Comparison of ENCODE assay signal across 23 cellular contexts in genomic region chr4:131304686-131305085, GRCh38.
DNase-seq lines count a peak whose midpoint lies in the region; ATAC-seq and TF ChIP-seq lines count a peak whose summit lies in the region.
"Had no signal": no experiment of that assay in that cellular context is flagged by ENCODE, and none has a peak within 500 bp of the region (broad histone marks: within the 10 kb centered on the region; RNA-seq: fewer than 3 reads in every experiment).

No MANE protein-coding gene starts in this region.

- in situ Hi-C loops in ACHN (cut with HindIII; ENCODE audit: low pct_ligation_motif_present, low pct_unique_long_range_greater_than_20kb, low sequenced_read_pairs) = no loop called here

- H3K9me3 Mint-ChIP-seq in type B pancreatic cell = no peaks in the 10 kb centered on the region

- no peaks in the 10 kb centered on the region for H3K27me3 Mint-ChIP-seq in type B pancreatic cell
- H3K27me3 Mint-ChIP-seq: B cell, T-helper 17 cell had no signal

- no peak for ATAC-seq in GM21825 (IDR thresholded peaks at IDR 0.05; ENCODE audit: unreplicated experiment)
- ATAC-seq: CD8-positive, alpha-beta T cell; Right ventricle myocardium inferior; SK-N-SH treated with all-trans-retinoic acid at 6 μM for 48 hours; T-helper 17 cell had no signal

- H3K36me3 Mint-ChIP-seq in type B pancreatic cell = no peaks in the 10 kb centered on the region
- H3K36me3 Mint-ChIP-seq: CD8-positive, alpha-beta T cell had no signal

- DNase-seq in ELR (ENCODE audit: low read depth) = peak; percentile 76
- DNase-seq in M059J (ENCODE audit: low read depth) = peak; percentile 1
- DNase-seq in amniotic epithelial cell (ENCODE audit: low read depth) = peak; percentile 63
- DNase-seq in iris pigment epithelial cell (ENCODE audit: low read depth) = peak; percentile 4
- no peak for DNase-seq in activated naive CD4-positive, alpha-beta T cell treated with Interleukin-2 at 50 U/mL for 16 hours
- DNase-seq in ACHN = no peak
- no peak for DNase-seq in type B pancreatic cell (ENCODE audit: extremely low spot score, unreplicated experiment)
- DNase-seq: CD8-positive, alpha-beta T cell; DMS79 treated with DMSO at 0.1 percent for 48 hours; GOT3; NCI-H1105; NCI-H1436 treated with DMSO at 0.1 percent for 48 hours; NCI-H187 treated with DMSO at 0.1 percent for 48 hours; NCI-H2171 treated with DMSO at 0.1 percent for 48 hours; NCI-H345; NCI-H524; NCI-H774; SJCRH30; T-helper 17 cell had no signal

- H3K4me3 Mint-ChIP-seq in type B pancreatic cell = no peak overlapping the region
- H3K4me3 Mint-ChIP-seq: B cell; CD8-positive, alpha-beta T cell; T-helper 17 cell had no signal

- no peak for TF ChIP-seq CTCF in type B pancreatic cell (conservative IDR thresholded peaks at IDR 0.05)

- no peaks in the 10 kb centered on the region for H3K4me1 Mint-ChIP-seq in type B pancreatic cell (ENCODE audit: unreplicated experiment)
- H3K4me1 Mint-ChIP-seq: B cell, T-helper 17 cell had no signal

- no peak overlapping the region for H3K27ac Mint-ChIP-seq in type B pancreatic cell
- H3K27ac Mint-ChIP-seq: B cell; CD8-positive, alpha-beta T cell; T-helper 17 cell had no signal

Comparison
In these comparisons a context has a peak if more than half of its experiments do, and no peak if none do; other contexts are left out.
1. DNase-seq: peak in ELR (single experiment), M059J (single experiment), amniotic epithelial cell (single experiment) and iris pigment epithelial cell (single experiment); none in activated naive CD4-positive, alpha-beta T cell treated with Interleukin-2 at 50 U/mL for 16 hours (single experiment), ACHN (single experiment) and type B pancreatic cell (single experiment).